In genomic region chr5:72523960-72524582, GRCh38 we compare ENCODE assay signal across 8 cellular contexts. TPM values are rescaled to one million over a fixed set of nuclear protein-coding genes. Genes with fewer than 3 reads are reported as not detected.
DNase-seq lines count a peak whose midpoint lies in the region; ATAC-seq and TF ChIP-seq lines count a peak whose summit lies in the region.

No MANE protein-coding gene starts in this region.

- no peaks in the 10 kb centered on the region for H3K36me3 Mint-ChIP-seq in naive thymus-derived CD4-positive, alpha-beta T cell
- H3K36me3 Mint-ChIP-seq in activated naive CD4-positive, alpha-beta T cell treated with anti-CD3 and anti-CD28 coated beads for 36 hours (ENCODE audit: low read depth), result no peaks in the 10 kb centered on the region
- peaks cover 0 to 2% (median 0%) of the 10 kb centered on the region in 3 donors for H3K36me3 Mint-ChIP-seq in CD8-positive, alpha-beta memory T cell

- no peaks in the 10 kb centered on the region for H3K27me3 ChIP-seq in H7 (ENCODE audit: control insufficient read depth, insufficient read depth, low read length)
- H3K27me3 ChIP-seq in dorsolateral prefrontal cortex, result no peaks in the 10 kb centered on the region
- H3K27me3 ChIP-seq in naive thymus-derived CD4-positive, alpha-beta T cell (ENCODE audit: control insufficient read depth in 2 of 2, insufficient read depth in 2 of 2, low read length in 2 of 2), result no peaks in the 10 kb centered on the region
- no peaks in the 10 kb centered on the region for H3K27me3 ChIP-seq in CD8-positive, alpha-beta memory T cell (ENCODE audit: insufficient read depth, low read length, poor library complexity, severe bottlenecking)

- H3K4me3 ChIP-seq in H7 (ENCODE audit: insufficient read depth, low read depth, low read length), result no peak overlapping the region
- H3K4me3 ChIP-seq in dorsolateral prefrontal cortex, result no peak overlapping the region
- no peak overlapping the region for H3K4me3 ChIP-seq in naive thymus-derived CD4-positive, alpha-beta T cell (ENCODE audit: low read length)
- H3K4me3 ChIP-seq in CD8-positive, alpha-beta memory T cell (ENCODE audit: low read length), result no peak overlapping the region

- CTCF ChIA-PET in naive thymus-derived CD4-positive, alpha-beta T cell (lab: Charles Lee), result no interaction called here
- CTCF ChIA-PET in activated naive CD4-positive, alpha-beta T cell treated with anti-CD3 and anti-CD28 coated beads for 36 hours (lab: Charles Lee), result interaction anchor here (0.9 to 2.0 kb wide), 3 partner anchors 17 to 157 kb away, joined by 3 to 7 read pairs (median 4); no protein-coding TSS in a partner anchor
- CTCF ChIA-PET in CD8-positive, alpha-beta memory T cell (lab: Charles Lee), result no interaction called here

- no peaks in the 10 kb centered on the region for H3K9me3 ChIP-seq in naive thymus-derived CD4-positive, alpha-beta T cell (ENCODE audit: control insufficient read depth in 2 of 3, low read length in 3 of 3)
- H3K9me3 ChIP-seq in CD8-positive, alpha-beta memory T cell (ENCODE audit: low read length), result no peaks in the 10 kb centered on the region

- no peaks in the 10 kb centered on the region for H3K4me1 Mint-ChIP-seq in naive thymus-derived CD4-positive, alpha-beta T cell
- H3K4me1 Mint-ChIP-seq in activated naive CD4-positive, alpha-beta T cell treated with anti-CD3 and anti-CD28 coated beads for 36 hours (ENCODE audit: low read depth), result no peaks in the 10 kb centered on the region
- no peaks in the 10 kb centered on the region for H3K4me1 Mint-ChIP-seq in CD8-positive, alpha-beta memory T cell

- peak; percentile 40 for DNase-seq in DMS 273 treated with DMSO at 0.1 percent for 48 hours (lab: John Stamatoyannopoulos, UW)
- peak; percentile 31 for DNase-seq in H7
- DNase-seq in NOMO-1 treated with dmso at 0.1 percent for 144 hours (lab: John Stamatoyannopoulos, UW; ENCODE audit: unreplicated experiment), result peak; percentile 29
- no peak for DNase-seq in dorsolateral prefrontal cortex
- no peak for DNase-seq in naive thymus-derived CD4-positive, alpha-beta T cell
- no peak for DNase-seq in activated naive CD4-positive, alpha-beta T cell treated with anti-CD3 and anti-CD28 coated beads for 36 hours
- DNase-seq in middle frontal gyrus (ENCODE audit: extremely low spot score, low spot score), result no peak
- no peak for DNase-seq in CD8-positive, alpha-beta memory T cell

- H3K9me3 Mint-ChIP-seq in naive thymus-derived CD4-positive, alpha-beta T cell, result peaks cover 0 to 12% (median 3%) of the 10 kb centered on the region in 11 donors
- H3K9me3 Mint-ChIP-seq in activated naive CD4-positive, alpha-beta T cell treated with anti-CD3 and anti-CD28 coated beads for 36 hours, result peaks cover 2% of the 10 kb centered on the region
- peaks cover 0 to 8% (median 2%) of the 10 kb centered on the region in 5 donors for H3K9me3 Mint-ChIP-seq in CD8-positive, alpha-beta memory T cell

- no peak overlapping the region for H3K4me3 Mint-ChIP-seq in naive thymus-derived CD4-positive, alpha-beta T cell
- no peak overlapping the region for H3K4me3 Mint-ChIP-seq in activated naive CD4-positive, alpha-beta T cell treated with anti-CD3 and anti-CD28 coated beads for 36 hours
- H3K4me3 Mint-ChIP-seq in CD8-positive, alpha-beta memory T cell, result no peak overlapping the region

- no peak overlapping the region for H3K27ac ChIP-seq in dorsolateral prefrontal cortex
- H3K27ac ChIP-seq in naive thymus-derived CD4-positive, alpha-beta T cell (ENCODE audit: low read depth, low read length), result no peak overlapping the region
- H3K27ac ChIP-seq in CD8-positive, alpha-beta memory T cell (ENCODE audit: low read depth, low read length), result no peak overlapping the region

- peak; percentile 37 for ATAC-seq in naive thymus-derived CD4-positive, alpha-beta T cell

- H3K36me3 ChIP-seq in H7 (replicated peaks; ENCODE audit: control insufficient read depth, insufficient read depth, low read length), result no peaks in the 10 kb centered on the region
- no peaks in the 10 kb centered on the region for H3K36me3 ChIP-seq in naive thymus-derived CD4-positive, alpha-beta T cell (ENCODE audit: control insufficient read depth in 2 of 3, insufficient read depth in 3 of 3, low read length in 3 of 3)
- H3K36me3 ChIP-seq in CD8-positive, alpha-beta memory T cell (ENCODE audit: insufficient read depth, low read length), result no peaks in the 10 kb centered on the region

- intact Hi-C loops in dorsolateral prefrontal cortex (cut with DNase I), result loop anchor here (5.0 kb wide), 3 partner anchors 152 to 167 kb away; no protein-coding TSS in a partner anchor
- intact Hi-C loops in naive thymus-derived CD4-positive, alpha-beta T cell (cut with micrococcal nuclease), result loop anchor here in 1 of 2 donors (10.0 kb wide), 1 partner anchor 159 kb away; no protein-coding TSS in a partner anchor
- intact Hi-C loops in activated naive CD4-positive, alpha-beta T cell treated with anti-CD3 and anti-CD28 coated beads for 36 hours (cut with micrococcal nuclease), result loop anchor here (1.0 to 10.0 kb wide), 3 partner anchors 158 to 749 kb away; no protein-coding TSS in a partner anchor

- H3K27ac Mint-ChIP-seq in naive thymus-derived CD4-positive, alpha-beta T cell, result no peak overlapping the region
- no peak overlapping the region for H3K27ac Mint-ChIP-seq in activated naive CD4-positive, alpha-beta T cell treated with anti-CD3 and anti-CD28 coated beads for 36 hours
- no peak overlapping the region for H3K27ac Mint-ChIP-seq in CD8-positive, alpha-beta memory T cell

- peak in 55 of 56 donors; percentile 38 to 79 (median 61) for TF ChIP-seq CTCF in dorsolateral prefrontal cortex (IDR thresholded peaks at IDR 0.05 in 54 of 56, conservative IDR thresholded peaks at IDR 0.05 in 2 of 56; ENCODE audit: low read depth in 1 of 56, partially characterized antibody in 56 of 56)

- H3K27me3 Mint-ChIP-seq in naive thymus-derived CD4-positive, alpha-beta T cell, result peaks cover 0 to 14% (median 7%) of the 10 kb centered on the region in 5 donors
- H3K27me3 Mint-ChIP-seq in activated naive CD4-positive, alpha-beta T cell treated with anti-CD3 and anti-CD28 coated beads for 36 hours (ENCODE audit: low read depth), result no peaks in the 10 kb centered on the region
- H3K27me3 Mint-ChIP-seq in CD8-positive, alpha-beta memory T cell, result peaks cover 4% of the 10 kb centered on the region in 2 donors

- H3K4me1 ChIP-seq in naive thymus-derived CD4-positive, alpha-beta T cell (ENCODE audit: control insufficient read depth in 2 of 2, insufficient read depth in 2 of 2, low read length in 2 of 2), result no peaks in the 10 kb centered on the region
- H3K4me1 ChIP-seq in CD8-positive, alpha-beta memory T cell (ENCODE audit: insufficient read depth, low read length), result no peaks in the 10 kb centered on the region

- POLR2A ChIA-PET in naive thymus-derived CD4-positive, alpha-beta T cell (lab: Charles Lee), result no interaction called here
- POLR2A ChIA-PET in CD8-positive, alpha-beta memory T cell (lab: Charles Lee), result no interaction called here

RNA-seq across cellular contexts. Expression of gene ZNF366, which starts 16.9 kb away (rescaled TPM):
- not detected in 2 replicates for total RNA-seq in H7 (2014; rRNA removed; shearing (Covaris generic))
- 10 to 100 TPM in 1 of 120 experiments, 1 to 10 TPM in 118, under 1 TPM in 1; 0.42 to 10.1 (median 3.9) TPM for total RNA-seq in dorsolateral prefrontal cortex
- 1 to 10 TPM in 1 of 5 experiments, under 1 TPM in 2, not detected in 2; 0.11 to 1.1 (median 0.19) TPM for total RNA-seq in naive thymus-derived CD4-positive, alpha-beta T cell
- polyA plus RNA-seq in naive thymus-derived CD4-positive, alpha-beta T cell, result not detected
- total RNA-seq in activated naive CD4-positive, alpha-beta T cell treated with anti-CD3 and anti-CD28 coated beads for 36 hours, result not detected
- not detected for total RNA-seq in CD8-positive, alpha-beta memory T cell
- polyA plus RNA-seq in CD8-positive, alpha-beta memory T cell, result not detected

Comparison
In these comparisons a context has a peak if more than half of its experiments do, and no peak if none do; other contexts are left out.
1. DNase-seq: peak in DMS 273 treated with DMSO at 0.1 percent for 48 hours (single experiment), H7 (single experiment) and NOMO-1 treated with dmso at 0.1 percent for 144 hours (single experiment); none in dorsolateral prefrontal cortex (0 of 10), naive thymus-derived CD4-positive, alpha-beta T cell (0 of 9), activated naive CD4-positive, alpha-beta T cell treated with anti-CD3 and anti-CD28 coated beads for 36 hours (single experiment), middle frontal gyrus (single experiment) and CD8-positive, alpha-beta memory T cell (0 of 5).